8 cellular contexts compared by ENCODE assay signal in genomic region chr12:58919271-58920101, GRCh38. TPM values are rescaled to one million over a fixed set of nuclear protein-coding genes. Genes with fewer than 3 reads are reported as not detected.
DNase-seq lines count a peak whose midpoint lies in the region; ATAC-seq and TF ChIP-seq lines count a peak whose summit lies in the region.

No MANE protein-coding gene starts in this region.

- no peaks in the 10 kb centered on the region for H3K27me3 ChIP-seq in body of pancreas

- TF ChIP-seq POLR2A in body of pancreas (IDR thresholded peaks at IDR 0.05), result peak in 2 of 3 donors; percentile 54

- H3K9me3 ChIP-seq in body of pancreas, result no peaks in the 10 kb centered on the region

- TF ChIP-seq CTCF in 22Rv1 (IDR thresholded peaks at IDR 0.05) (no peak), LNCaP clone FGC (IDR thresholded peaks at IDR 0.05; ENCODE audit: control insufficient read depth, extremely low read depth, insufficient read depth) (no peak), body of pancreas (IDR thresholded peaks at IDR 0.05) (no peak)

- no peaks in the 10 kb centered on the region for H3K36me3 ChIP-seq in body of pancreas (replicated peaks in 1 of 2; ENCODE audit: insufficient read depth in 1 of 2, low read depth in 2 of 2)

- peaks cover 0 to 1% of the 10 kb centered on the region in 2 donors for H3K9me3 Mint-ChIP-seq in stimulated activated naive B cell treated with anti-CD40 and anti-IgM and Interleukin-4, amounts not matched to agents 10 μg/mL and 1 μg/mL and 100 μg/mL, for 72 hours

- peak overlapping the region; percentile 41 to 84 for H3K4me3 Mint-ChIP-seq in stimulated activated naive B cell treated with anti-CD40 and anti-IgM and Interleukin-4, amounts not matched to agents 10 μg/mL and 1 μg/mL and 100 μg/mL, for 72 hours

- intact Hi-C loops in body of pancreas (cut with DNase I), result no loop called here

- DNase-seq in LNCaP clone FGC (ENCODE audit: low read depth) (no peak), body of pancreas (peak; percentile 42 to 62 (median 48)), inferior parietal cortex (ENCODE audit: extremely low spot score) (peak; percentile 47)
- no peak for DNase-seq in stimulated activated naive B cell treated with anti-CD40 and anti-IgM and Interleukin-4, amounts not matched to agents 10 μg/mL and 1 μg/mL and 100 μg/mL, for 72 hours
- no peak for DNase-seq in stimulated activated CD4-positive, alpha-beta T cell treated with anti-CD3 and anti-CD28 coated beads, Interleukin-2, amount 100 ng/mL, for 48 hours

- H3K27me3 Mint-ChIP-seq in stimulated activated naive B cell treated with anti-CD40 and anti-IgM and Interleukin-4, amounts not matched to agents 10 μg/mL and 1 μg/mL and 100 μg/mL, for 72 hours, result peaks cover 32 to 47% of the 10 kb centered on the region in 2 donors

- H3K4me1 Mint-ChIP-seq in stimulated activated naive B cell treated with anti-CD40 and anti-IgM and Interleukin-4, amounts not matched to agents 10 μg/mL and 1 μg/mL and 100 μg/mL, for 72 hours, result peaks cover 6 to 7% of the 10 kb centered on the region in 2 donors

- ATAC-seq in GM18868 (IDR thresholded peaks at IDR 0.05; ENCODE audit: unreplicated experiment) (peak; percentile 39), body of pancreas (peak; percentile 49), GM18520 (IDR thresholded peaks at IDR 0.05; ENCODE audit: unreplicated experiment) (no peak)
- no peak for ATAC-seq in stimulated activated naive B cell treated with anti-CD40 and anti-IgM and Interleukin-4, amounts not matched to agents 10 μg/mL and 1 μg/mL and 100 μg/mL, for 72 hours (replicated peaks)

- peaks cover 59% of the 10 kb centered on the region for H3K4me1 ChIP-seq in body of pancreas

- H3K4me3 ChIP-seq in LNCaP clone FGC (ENCODE audit: low read depth, low read length), result peak overlapping the region; percentile 76
- H3K4me3 ChIP-seq in body of pancreas, result peak overlapping the region; percentile 84 to 90

- H3K27ac ChIP-seq in 22Rv1 (peak overlapping the region; percentile 85), body of pancreas (peak overlapping the region; percentile 94 to 98 (median 96))

- no peak overlapping the region for H3K27ac Mint-ChIP-seq in stimulated activated naive B cell treated with anti-CD40 and anti-IgM and Interleukin-4, amounts not matched to agents 10 μg/mL and 1 μg/mL and 100 μg/mL, for 72 hours

- no peaks in the 10 kb centered on the region for H3K36me3 Mint-ChIP-seq in stimulated activated naive B cell treated with anti-CD40 and anti-IgM and Interleukin-4, amounts not matched to agents 10 μg/mL and 1 μg/mL and 100 μg/mL, for 72 hours

- 0 to 1% methylated on average over 31 to 49 of the region's 49 CpGs for WGBS in body of pancreas, 2 donors

RNA-seq across cellular contexts. Expression of gene LRIG3, which starts 0.8 kb away (rescaled TPM):
- 10 to 100 TPM; 68.6 to 71.6 TPM for total RNA-seq in body of pancreas

Comparison
In these comparisons a context has a peak if more than half of its experiments do, and no peak if none do; other contexts are left out.
1. ATAC-seq: peak in GM18868 (single experiment) and body of pancreas (single experiment); none in stimulated activated naive B cell treated with anti-CD40 and anti-IgM and Interleukin-4, amounts not matched to agents 10 μg/mL and 1 μg/mL and 100 μg/mL, for 72 hours (0 of 2) and GM18520 (single experiment).
2. DNase-seq: peak in body of pancreas (4 of 4) and inferior parietal cortex (single experiment); none in LNCaP clone FGC (single experiment), stimulated activated naive B cell treated with anti-CD40 and anti-IgM and Interleukin-4, amounts not matched to agents 10 μg/mL and 1 μg/mL and 100 μg/mL, for 72 hours (single experiment) and stimulated activated CD4-positive, alpha-beta T cell treated with anti-CD3 and anti-CD28 coated beads, Interleukin-2, amount 100 ng/mL, for 48 hours (0 of 2).